Comparison of ENCODE assay signal across 11 cellular contexts in the genomic region with DNA sequence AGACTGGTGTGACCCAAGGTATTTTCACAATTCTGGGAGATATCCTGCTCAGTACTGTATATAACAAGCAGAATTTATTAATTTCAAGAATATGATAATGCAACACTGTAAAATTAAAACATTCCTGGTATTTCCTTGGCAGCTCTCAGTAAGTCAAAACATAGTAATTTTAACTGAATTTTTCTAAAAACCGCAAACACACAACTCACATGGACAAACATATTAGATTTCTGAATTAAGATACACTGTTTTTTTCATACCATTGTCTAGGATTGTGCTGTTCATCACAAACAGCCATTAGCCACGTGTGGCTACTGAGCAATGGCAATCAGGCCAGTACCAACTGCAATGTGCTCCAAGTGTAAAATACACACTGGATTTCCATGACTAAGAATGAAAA. TPM values are rescaled to one million over a fixed set of nuclear protein-coding genes. Genes with fewer than 3 reads are reported as not detected.
A peak's percentile ranks its signal among the peaks of the same experiment; 100 is the strongest.
DNase-seq lines count a peak whose midpoint lies in the region; ATAC-seq, FAIRE-seq and TF ChIP-seq lines count a peak whose summit lies in the region.
"Had no signal": no experiment of that assay in that cellular context is flagged by ENCODE, and none has a peak within 500 bp of the region (broad histone marks: within the 10 kb centered on the region; RNA-seq: fewer than 3 reads in every experiment).

No MANE protein-coding gene starts in this region.

- H3K4me3 ChIP-seq in CD8-positive, alpha-beta memory T cell (ENCODE audit: low read length), result peak overlapping the region; percentile 68
- H3K4me3 ChIP-seq in Panc1 (ENCODE audit: low read depth in 2 of 2, low read length in 2 of 2) (no peak overlapping the region), duodenal mucosa (ENCODE audit: low read depth in 1 of 2, low read length in 2 of 2) (peak overlapping the region in 1 of 2 donors; percentile 66), neutrophil (ENCODE audit: low read depth in 1 of 2, low read length in 1 of 2) (no peak overlapping the region)
- H3K4me3 ChIP-seq: cardiac muscle cell had no signal

- ATAC-seq in Panc1 (no peak), HG03439 (IDR thresholded peaks at IDR 0.05; ENCODE audit: unreplicated experiment) (no peak), HG03139 (IDR thresholded peaks at IDR 0.05; ENCODE audit: unreplicated experiment) (no peak)

- H3K9ac ChIP-seq in duodenal mucosa (ENCODE audit: low read depth in 1 of 2, low read length in 2 of 2), result peak overlapping the region; percentile 40 to 57
- H3K9ac ChIP-seq: KMS-11 had no signal

- BruUV-seq in Panc1 (replicated peaks; lab: Mats Ljungman, UMichigan), result no TSS peak

- DNase-seq in CD8-positive, alpha-beta memory T cell, result no peak
- DNase-seq in Panc1 (ENCODE audit: low read depth, low spot score) (no peak), NCI-H748 treated with DMSO at 0.1 percent for 48 hours (lab: John Stamatoyannopoulos, UW) (no peak), RCC 7860 (ENCODE audit: low spot score) (no peak)
- DNase-seq: H7 had no signal

- no peaks in the 10 kb centered on the region for H3K27me3 Mint-ChIP-seq in CD8-positive, alpha-beta memory T cell

- H3K4me3 Mint-ChIP-seq in CD8-positive, alpha-beta memory T cell, result peak overlapping the region; percentile 75 to 92 (median 87)

- no peak overlapping the region for H3K27ac ChIP-seq in CD8-positive, alpha-beta memory T cell (ENCODE audit: low read depth, low read length)
- H3K27ac ChIP-seq in Panc1 (ENCODE audit: low read length) (peak overlapping the region; percentile 96), duodenal mucosa (ENCODE audit: low read depth, low read length) (peak overlapping the region; percentile 67), neutrophil (peak overlapping the region; percentile 47)
- H3K27ac ChIP-seq: cardiac muscle cell, KMS-11 had no signal

- CTCF ChIA-PET in CD8-positive, alpha-beta memory T cell (lab: Charles Lee), result interaction anchor here (1.0 to 3.0 kb wide), 12 partner anchors 10 to 146 kb away, joined by 3 to 20 read pairs (median 7); no protein-coding TSS in a partner anchor
- CTCF ChIA-PET in Panc1 (lab: Charles Lee), result no interaction called here

- intact Hi-C loops in Panc1 (cut with micrococcal nuclease; ENCODE audit: unreplicated experiment), result no loop called here

- peak overlapping the region; percentile 78 to 99 (median 94) for H3K27ac Mint-ChIP-seq in CD8-positive, alpha-beta memory T cell

- H3K4me1 Mint-ChIP-seq in CD8-positive, alpha-beta memory T cell, result peaks cover 66 to 85% (median 81%) of the 10 kb centered on the region in 3 donors

- no peaks in the 10 kb centered on the region for H3K36me3 ChIP-seq in CD8-positive, alpha-beta memory T cell (ENCODE audit: insufficient read depth, low read length)
- H3K36me3 ChIP-seq in Panc1 (ENCODE audit: control insufficient read depth, insufficient read depth, low read length) (no peaks in the 10 kb centered on the region), duodenal mucosa (ENCODE audit: control insufficient read depth in 1 of 2, insufficient read depth in 2 of 2, low read length in 2 of 2) (no peaks in the 10 kb centered on the region), neutrophil (no peaks in the 10 kb centered on the region)
- H3K36me3 ChIP-seq: cardiac muscle cell had no signal

- H3K9me3 Mint-ChIP-seq in CD8-positive, alpha-beta memory T cell, result no peaks in the 10 kb centered on the region

- TF ChIP-seq CTCF in Panc1 (IDR thresholded peaks at IDR 0.05) (no peak), neutrophil (IDR thresholded peaks at IDR 0.05) (no peak)

- no peak for FAIRE-seq in RCC 7860 (lab: Jason Lieb, UNC)

- POLR2A ChIA-PET in CD8-positive, alpha-beta memory T cell (lab: Charles Lee), result interaction anchor here (0.9 to 3.0 kb wide), 5 partner anchors 10 to 264 kb away, joined by 3 to 34 read pairs (median 6); no protein-coding TSS in a partner anchor
- POLR2A ChIA-PET in Panc1 (lab: Charles Lee), result interaction anchor here (0.8 kb wide), 1 partner anchor 25 kb away, joined by 3 read pairs; no protein-coding TSS in a partner anchor

- H3K4me1 ChIP-seq in CD8-positive, alpha-beta memory T cell (ENCODE audit: insufficient read depth, low read length), result peaks cover 63% of the 10 kb centered on the region
- H3K4me1 ChIP-seq in Panc1 (ENCODE audit: control insufficient read depth, insufficient read depth, low read length) (peaks cover 65% of the 10 kb centered on the region), duodenal mucosa (ENCODE audit: control insufficient read depth in 1 of 2, insufficient read depth in 2 of 2, low read length in 2 of 2) (peaks cover 64 to 82% of the 10 kb centered on the region in 2 donors), neutrophil (ENCODE audit: control insufficient read depth in 1 of 2, insufficient read depth in 1 of 2, low read depth in 1 of 2, low read length in 1 of 2) (peaks cover 88 to 89% of the 10 kb centered on the region in 2 experiments)

- H3K27me3 ChIP-seq in CD8-positive, alpha-beta memory T cell (ENCODE audit: insufficient read depth, low read length, poor library complexity, severe bottlenecking), result no peaks in the 10 kb centered on the region
- H3K27me3 ChIP-seq in Panc1 (ENCODE audit: control insufficient read depth, insufficient read depth, low read length) (no peaks in the 10 kb centered on the region), duodenal mucosa (ENCODE audit: control insufficient read depth in 1 of 2, insufficient read depth in 2 of 2, low read length in 2 of 2) (no peaks in the 10 kb centered on the region), neutrophil (no peaks in the 10 kb centered on the region)
- H3K27me3 ChIP-seq: cardiac muscle cell had no signal

- no peaks in the 10 kb centered on the region for H3K9me3 ChIP-seq in CD8-positive, alpha-beta memory T cell (ENCODE audit: low read length)
- no peaks in the 10 kb centered on the region; the same call in 1 of the 2 replicates for H3K9me3 ChIP-seq in Panc1 (ENCODE audit: control insufficient read depth, insufficient read depth, low read depth, low read length)
- no peaks in the 10 kb centered on the region for H3K9me3 ChIP-seq in duodenal mucosa (ENCODE audit: control insufficient read depth in 1 of 2, low read length in 2 of 2)
- H3K9me3 ChIP-seq in neutrophil, result no peaks in the 10 kb centered on the region

- H3K36me3 Mint-ChIP-seq in CD8-positive, alpha-beta memory T cell, result peaks cover 0 to 15% (median 3%) of the 10 kb centered on the region in 3 donors

- in situ Hi-C loops in Panc1 (cut with HindIII; ENCODE audit: low pct_unique_long_range_greater_than_20kb, low sequenced_read_pairs), result no loop called here

RNA-seq across cellular contexts. Expression of a gene that starts 29.6 kb away (rescaled TPM):
- total RNA-seq in CD8-positive, alpha-beta memory T cell, result 10 to 100 TPM; 82.9 to 83.2 TPM
- 68.6 TPM for polyA plus RNA-seq in CD8-positive, alpha-beta memory T cell
- 38.3 TPM for total RNA-seq in Panc1 (2021; ENCODE audit: unreplicated experiment)
- polyA plus RNA-seq in Panc1 (2012; ENCODE audit: insufficient read length), result 18.8 TPM
